ENCODE assay signal across 11 cellular contexts in the genomic region with DNA sequence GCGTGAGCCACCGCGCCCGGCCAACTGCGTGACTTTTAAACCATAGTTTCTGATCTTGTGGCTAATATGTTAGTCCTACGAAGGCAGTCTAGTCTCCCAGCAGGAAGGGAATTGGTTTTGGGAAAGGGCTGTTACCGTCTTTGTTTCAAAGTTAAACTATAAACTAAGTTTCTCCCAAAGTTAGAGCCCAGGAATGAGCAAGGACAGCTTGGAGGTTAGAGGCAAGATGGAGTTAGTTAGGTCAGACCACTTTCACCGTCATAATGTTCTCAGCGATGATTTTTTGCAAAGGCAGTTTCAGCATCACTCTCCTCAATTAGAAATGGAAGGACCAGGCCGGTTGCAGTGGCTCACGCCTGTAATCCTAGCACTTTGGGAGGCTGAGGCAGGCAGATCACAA. TPM values are rescaled to one million over a fixed set of nuclear protein-coding genes. Genes with fewer than 3 reads are reported as not detected.
"Had no signal": no experiment of that assay in that cellular context is flagged by ENCODE, and none has a peak within 500 bp of the region (broad histone marks: within the 10 kb centered on the region; RNA-seq: fewer than 3 reads in every experiment).

No MANE protein-coding gene starts in this region.

- H3K4me1 Mint-ChIP-seq: H9, IgD-negative memory B cell had no signal

- FAIRE-seq: H1, H54, HepG2 had no signal

- DNase-seq: GM23248, H9, HCEC 1CT, Karpas-422 had no signal

- H3K9ac ChIP-seq: GM23248, KMS-11 had no signal

- H3K4me3 ChIP-seq: GM23248 had no signal

- H3K4me2 ChIP-seq: KMS-11 had no signal

- H3K27ac Mint-ChIP-seq: H9, IgD-negative memory B cell had no signal

- H2AFZ ChIP-seq: GM23248 had no signal

- H3K27ac ChIP-seq: GM23248, HL-60, KMS-11 had no signal

- ATAC-seq: HepG2 had no signal

- H3K4me3 Mint-ChIP-seq: H9, IgD-negative memory B cell had no signal

RNA-seq across cellular contexts. Expression of a gene that starts 17.7 kb away (rescaled TPM):
- total RNA-seq: GM23248, HT1080 had no signal
- polyA plus RNA-seq: HepG2 had no signal

RNA-seq across cellular contexts. Expression of a gene that starts 39.0 kb away (rescaled TPM):
- total RNA-seq: GM23248, H1, H9, HepG2, HT1080 had no signal
- polyA plus RNA-seq: GM23248, H1, HepG2, IgD-negative memory B cell had no signal

RNA-seq across cellular contexts. Expression of a gene that starts 39.0 kb away (rescaled TPM):
- total RNA-seq: GM23248, H1, H9, HepG2, HT1080 had no signal
- polyA plus RNA-seq: GM23248, H1, HepG2, IgD-negative memory B cell had no signal

RNA-seq across cellular contexts. Expression of a gene that starts 52.7 kb away (rescaled TPM):
- total RNA-seq: GM23248, H1, H9, HepG2, HT1080 had no signal
- polyA plus RNA-seq: GM23248, H1, HepG2, IgD-negative memory B cell had no signal
